In genomic region chr20:59696476-59696875, GRCh38 we compare ENCODE assay signal across 25 cellular contexts.
DNase-seq lines count a peak whose midpoint lies in the region; ATAC-seq and TF ChIP-seq lines count a peak whose summit lies in the region.
"Had no signal": no experiment of that assay in that cellular context is flagged by ENCODE, and none has a peak within 500 bp of the region (broad histone marks: within the 10 kb centered on the region; RNA-seq: fewer than 3 reads in every experiment).

No MANE protein-coding gene starts in this region.

- H3K4me3 ChIP-seq in dorsolateral prefrontal cortex, result peak overlapping the region in 1 of 59 donors; percentile 1
- no peak overlapping the region for H3K4me3 ChIP-seq in suprapubic skin
- H3K4me3 ChIP-seq: BLaER1, GM12878, Peyer's patch, SJSA1 had no signal

- WGBS in suprapubic skin, result 68% methylated on average over 5 of the region's 5 CpGs

- no peak for TF ChIP-seq POLR2A in suprapubic skin (IDR thresholded peaks at IDR 0.05)

- ATAC-seq in HG02840 (IDR thresholded peaks at IDR 0.05; ENCODE audit: low FRiP score, unreplicated experiment), result no peak
- ATAC-seq: GM12878, Right ventricle myocardium inferior had no signal

- intact Hi-C loops in dorsolateral prefrontal cortex (cut with DNase I), result no loop called here

- no peaks in the 10 kb centered on the region for H3K4me1 ChIP-seq in suprapubic skin
- H3K4me1 ChIP-seq: Caco-2, Peyer's patch, SJSA1 had no signal

- H3K27ac ChIP-seq in dorsolateral prefrontal cortex, result peak overlapping the region in 47 of 59 donors; percentile 11 to 80 (median 58)
- no peak overlapping the region for H3K27ac ChIP-seq in suprapubic skin
- H3K27ac ChIP-seq: BLaER1, HL-60, Peyer's patch, SJSA1 had no signal

- no peaks in the 10 kb centered on the region for H3K9me3 ChIP-seq in suprapubic skin
- H3K9me3 ChIP-seq: BLaER1, Caco-2, Peyer's patch, SJSA1 had no signal

- no peaks in the 10 kb centered on the region for H3K36me3 ChIP-seq in suprapubic skin
- H3K36me3 ChIP-seq: Peyer's patch, SJSA1 had no signal

- peaks cover 49% of the 10 kb centered on the region for H3K27me3 Mint-ChIP-seq in type B pancreatic cell

- DNase-seq in amygdala (lab: John Stamatoyannopoulos, UW) (peak in 32 of 56 donors; percentile 17 to 85 (median 54)), dorsolateral prefrontal cortex (peak in 3 of 10 donors; percentile 57 to 74 (median 70)), nucleus accumbens (lab: John Stamatoyannopoulos, UW) (peak in 29 of 56 donors; percentile 20 to 83 (median 52)), type B pancreatic cell (ENCODE audit: extremely low spot score, unreplicated experiment) (peak; percentile 48), mucosa of gallbladder (ENCODE audit: low spot score) (no peak), suprapubic skin (ENCODE audit: low spot score in 2 of 2) (no peak), NCI-H524 (lab: John Stamatoyannopoulos, UW) (no peak)
- DNase-seq: Caco-2; CD4-positive, alpha-beta memory T cell; DMS 273 treated with DMSO at 0.1 percent for 48 hours; DMS79 treated with DMSO at 0.1 percent for 48 hours; KG1; NCI-H1092 treated with DMSO at 0.1 percent for 48 hours; NCI-H146; NCI-H2029; NCI-H226; NCI-H510A treated with DMSO at 0.1 percent for 48 hours; NCI-H774; Peyer's patch had no signal

- no peak overlapping the region for H3K4me3 Mint-ChIP-seq in type B pancreatic cell
- H3K4me3 Mint-ChIP-seq: CD4-positive, alpha-beta memory T cell had no signal

- H3K27me3 ChIP-seq in dorsolateral prefrontal cortex (no peaks in the 10 kb centered on the region), suprapubic skin (peaks cover 20% of the 10 kb centered on the region)
- H3K27me3 ChIP-seq: BLaER1, Peyer's patch, SJSA1 had no signal

- no peak for TF ChIP-seq CTCF in dorsolateral prefrontal cortex (IDR thresholded peaks at IDR 0.05 in 54 of 56, conservative IDR thresholded peaks at IDR 0.05 in 2 of 56; ENCODE audit: low read depth in 1 of 56, partially characterized antibody in 56 of 56)
- TF ChIP-seq CTCF in type B pancreatic cell (conservative IDR thresholded peaks at IDR 0.05), result no peak
- no peak for TF ChIP-seq CTCF in suprapubic skin (IDR thresholded peaks at IDR 0.05)

- no peak overlapping the region for H3K27ac Mint-ChIP-seq in type B pancreatic cell
- H3K27ac Mint-ChIP-seq: CD4-positive, alpha-beta memory T cell had no signal

- H3K36me3 Mint-ChIP-seq in type B pancreatic cell, result no peaks in the 10 kb centered on the region
- H3K36me3 Mint-ChIP-seq: CD4-positive, alpha-beta memory T cell had no signal

- H3K9me3 Mint-ChIP-seq in type B pancreatic cell, result no peaks in the 10 kb centered on the region
- H3K9me3 Mint-ChIP-seq: CD4-positive, alpha-beta memory T cell had no signal

- H3K4me1 Mint-ChIP-seq in type B pancreatic cell (ENCODE audit: unreplicated experiment), result no peaks in the 10 kb centered on the region
- H3K4me1 Mint-ChIP-seq: CD4-positive, alpha-beta memory T cell had no signal

- TF ChIP-seq EP300 in suprapubic skin (IDR thresholded peaks at IDR 0.05), result no peak

Comparison
In these comparisons a context has a peak if more than half of its experiments do, and no peak if none do; other contexts are left out.
1. DNase-seq: peak in amygdala (32 of 56), nucleus accumbens (29 of 56) and type B pancreatic cell (single experiment); none in mucosa of gallbladder (single experiment), suprapubic skin (0 of 2) and NCI-H524 (0 of 2).